8 cellular contexts compared by ENCODE assay signal in genomic region chr9:89576404-89576824, GRCh38. TPM values are rescaled to one million over a fixed set of nuclear protein-coding genes. Genes with fewer than 3 reads are reported as not detected.
DNase-seq lines count a peak whose midpoint lies in the region; ATAC-seq, FAIRE-seq and TF ChIP-seq lines count a peak whose summit lies in the region.

No MANE protein-coding gene starts in this region.

- no peaks in the 10 kb centered on the region for H3K4me1 ChIP-seq in right atrium auricular region
- H3K4me1 ChIP-seq in H1 (replicated peaks in 1 of 4; ENCODE audit: control insufficient read depth in 3 of 4, insufficient read depth in 4 of 4, low read length in 3 of 4), result no peaks in the 10 kb centered on the region
- no peaks in the 10 kb centered on the region for H3K4me1 ChIP-seq in ovary (ENCODE audit: insufficient read depth)

- H3K36me3 ChIP-seq in right atrium auricular region (no peaks in the 10 kb centered on the region), H1 (ENCODE audit: control insufficient read depth in 2 of 4, insufficient read depth in 4 of 4, low read length in 3 of 4) (no peaks in the 10 kb centered on the region), ovary (no peaks in the 10 kb centered on the region)

- H3K4me3 ChIP-seq in right atrium auricular region, result no peak overlapping the region
- no peak overlapping the region for H3K4me3 ChIP-seq in H1 (ENCODE audit: extremely low read depth in 1 of 4, insufficient read depth in 2 of 4, low read depth in 3 of 4, low read length in 4 of 4)
- no peak overlapping the region for H3K4me3 ChIP-seq in ovary

- no peak overlapping the region for H3K9ac ChIP-seq in H1 (replicated peaks in 1 of 4; ENCODE audit: extremely low read depth in 1 of 4, low read depth in 3 of 4, low read length in 3 of 4)

- TF ChIP-seq POLR2A in H1 (IDR thresholded peaks at IDR 0.05; ENCODE audit: control extremely low read depth in 1 of 2, low read depth in 2 of 2, low read length in 2 of 2) (no peak), ovary (IDR thresholded peaks at IDR 0.05) (no peak)

- H3K27ac Mint-ChIP-seq in stimulated activated memory B cell treated with anti-CD40 and anti-IgM and Interleukin-4, amounts not matched to agents 10 μg/mL and 1 μg/mL and 100 μg/mL, for 72 hours, result no peak overlapping the region

- no peak overlapping the region for H2BK5ac ChIP-seq in H1 (ENCODE audit: low read depth, low read length)

- H3K27ac ChIP-seq in right atrium auricular region, result no peak overlapping the region
- H3K27ac ChIP-seq in H1 (ENCODE audit: low read depth, low read length), result no peak overlapping the region
- no peak overlapping the region for H3K27ac ChIP-seq in ovary

- H3K9me3 ChIP-seq in right atrium auricular region (peaks cover 0 to 5% of the 10 kb centered on the region in 2 donors), H1 (ENCODE audit: insufficient read depth in 2 of 2, low read depth in 1 of 2, low read length in 1 of 2) (no peaks in the 10 kb centered on the region), ovary (no peaks in the 10 kb centered on the region)

- CTCF ChIA-PET in H1 (lab: Charles Lee; ENCODE audit: partially characterized antibody), result interaction anchor here (0.6 to 7.1 kb wide), 17 partner anchors 8 to 526 kb away, joined by 3 to 101 read pairs (median 5); no protein-coding TSS in a partner anchor

- no peaks in the 10 kb centered on the region for H3K36me3 Mint-ChIP-seq in stimulated activated memory B cell treated with anti-CD40 and anti-IgM and Interleukin-4, amounts not matched to agents 10 μg/mL and 1 μg/mL and 100 μg/mL, for 72 hours

- peaks cover 68% of the 10 kb centered on the region for H3K27me3 Mint-ChIP-seq in stimulated activated memory B cell treated with anti-CD40 and anti-IgM and Interleukin-4, amounts not matched to agents 10 μg/mL and 1 μg/mL and 100 μg/mL, for 72 hours

- H3K27me3 ChIP-seq in right atrium auricular region, result no peaks in the 10 kb centered on the region
- no peaks in the 10 kb centered on the region for H3K27me3 ChIP-seq in H1 (replicated peaks in 1 of 4; ENCODE audit: control insufficient read depth in 3 of 4, extremely low read depth in 1 of 4, insufficient read depth in 3 of 4, low read length in 3 of 4)
- H3K27me3 ChIP-seq in ovary, result no peaks in the 10 kb centered on the region

- no peak overlapping the region for H2AFZ ChIP-seq in H1 (ENCODE audit: low read length)

- H3K18ac ChIP-seq in H1 (ENCODE audit: extremely low read depth, low read length), result no peak overlapping the region

- H2BK120ac ChIP-seq in H1 (replicated peaks; ENCODE audit: low read depth, low read length), result no peak overlapping the region

- no peak overlapping the region for H2BK20ac ChIP-seq in H1 (ENCODE audit: low read length)

- H3K4me2 ChIP-seq in H1 (ENCODE audit: insufficient read depth in 1 of 2, low read depth in 2 of 2, low read length in 2 of 2), result no peak overlapping the region

- H3K79me2 ChIP-seq in H1 (ENCODE audit: control insufficient read depth in 1 of 2, insufficient read depth in 2 of 2, low read length in 2 of 2), result no peaks in the 10 kb centered on the region

- no peak overlapping the region for H4K8ac ChIP-seq in H1 (ENCODE audit: extremely low read depth, insufficient read depth, low read length)

- peaks cover 8% of the 10 kb centered on the region for H3K4me1 Mint-ChIP-seq in stimulated activated memory B cell treated with anti-CD40 and anti-IgM and Interleukin-4, amounts not matched to agents 10 μg/mL and 1 μg/mL and 100 μg/mL, for 72 hours

- H2AK5ac ChIP-seq in H1 (ENCODE audit: low read depth, low read length), result no peak overlapping the region

- H4K20me1 ChIP-seq in H1 (replicated peaks in 1 of 2; ENCODE audit: control insufficient read depth in 1 of 2, insufficient read depth in 2 of 2, low read length in 2 of 2), result peaks cover 0 to 2% of the 10 kb centered on the region in 2 experiments

- TF ChIP-seq CTCF in right atrium auricular region (IDR thresholded peaks at IDR 0.05) (peak; percentile 59 to 80), H1 (IDR thresholded peaks at IDR 0.05; ENCODE audit: control extremely low read depth in 1 of 3, insufficient read depth in 1 of 3, low read depth in 1 of 3, low read length in 3 of 3) (peak in 2 of 3 experiments; percentile 32 to 43; a peak in 2 of 4 replicates), ovary (IDR thresholded peaks at IDR 0.05) (peak; percentile 43 to 60 (median 44))

- no peaks in the 10 kb centered on the region for H3K23me2 ChIP-seq in H1 (ENCODE audit: low read depth, low read length)

- POLR2A ChIA-PET in H1 (lab: Charles Lee; ENCODE audit: partially characterized antibody), result no interaction called here

- no peak overlapping the region for H3K23ac ChIP-seq in H1 (ENCODE audit: insufficient read length)

- ATAC-seq in left cardiac atrium (no peak), GM21360 (IDR thresholded peaks at IDR 0.05; ENCODE audit: unreplicated experiment) (no peak), HG03432 (IDR thresholded peaks at IDR 0.05; ENCODE audit: unreplicated experiment) (no peak)
- ATAC-seq in stimulated activated memory B cell treated with anti-CD40 and anti-IgM and Interleukin-4, amounts not matched to agents 10 μg/mL and 1 μg/mL and 100 μg/mL, for 72 hours, result no peak

- no peak overlapping the region for H3K14ac ChIP-seq in H1 (ENCODE audit: insufficient read length)

- 64% methylated on average over 3 of the region's 3 CpGs; no CpG with 5 or more reads in 1 of the 2 experiments for WGBS in H1 (ENCODE audit: extremely low coverage in 1 of 2, insufficient coverage in 1 of 2, insufficient read length in 1 of 2, insufficient replicate concordance in 2 of 2, low coverage in 1 of 2, low lambda C conversion rate in 2 of 2, missing lambda C conversion rate in 1 of 2), 2 experiments
- WGBS in ovary, 3 donors, result 6 to 23% (median 13%) methylated on average over 3 of the region's 3 CpGs

- TF ChIP-seq EP300 in H1 (IDR thresholded peaks at IDR 0.05; ENCODE audit: borderline replicate concordance in 1 of 2, low read depth in 2 of 2, low read length in 2 of 2) (no peak), ovary (IDR thresholded peaks at IDR 0.05) (no peak)

- H3K9me3 Mint-ChIP-seq in stimulated activated memory B cell treated with anti-CD40 and anti-IgM and Interleukin-4, amounts not matched to agents 10 μg/mL and 1 μg/mL and 100 μg/mL, for 72 hours, result no peaks in the 10 kb centered on the region

- FAIRE-seq in H1 (lab: Jason Lieb, UNC), result peak; percentile 28

- no peak overlapping the region for H4K91ac ChIP-seq in H1 (replicated peaks; ENCODE audit: insufficient read length, low read length)

- H3K79me1 ChIP-seq in H1 (ENCODE audit: low read depth, low read length), result no peaks in the 10 kb centered on the region

- no peak overlapping the region for H4K5ac ChIP-seq in H1 (ENCODE audit: insufficient read length, low read depth, low read length)

- H3K56ac ChIP-seq in H1 (replicated peaks; ENCODE audit: insufficient read length, low read depth, low read length), result no peak overlapping the region

- H2BK12ac ChIP-seq in H1 (ENCODE audit: low read depth, low read length), result no peak overlapping the region

- intact Hi-C loops in left cardiac atrium (cut with DNase I) (no loop called here), ovary (cut with DNase I) (no loop called here)

- TF ChIP-seq RAD21 in H1 (IDR thresholded peaks at IDR 0.05 in 1 of 2, conservative IDR thresholded peaks at IDR 0.05 in 1 of 2; ENCODE audit: low read depth in 2 of 2, low read length in 2 of 2), result peak; percentile 56 to 65

- no peak overlapping the region for H3K4me3 Mint-ChIP-seq in stimulated activated memory B cell treated with anti-CD40 and anti-IgM and Interleukin-4, amounts not matched to agents 10 μg/mL and 1 μg/mL and 100 μg/mL, for 72 hours

- H3K4ac ChIP-seq in H1 (replicated peaks; ENCODE audit: insufficient read length, low read depth, low read length), result no peak overlapping the region

- H2BK15ac ChIP-seq in H1 (ENCODE audit: low read length), result no peak overlapping the region

- DNase-seq in right atrium auricular region (ENCODE audit: low spot score) (peak; percentile 21), left cardiac atrium (no peak), NCI-H748 (lab: John Stamatoyannopoulos, UW; ENCODE audit: unreplicated experiment) (peak; percentile 27), H1 (ENCODE audit: low read depth in 1 of 2, low spot score in 2 of 2) (no peak), ovary (no peak)

TF ChIP-seq in H1, 55 proteins besides CTCF, POLR2A, EP300 and RAD21 (continues in another document):
- TF ChIP-seq E2F6 (IDR thresholded peaks at IDR 0.05) (no peak), JUN (IDR thresholded peaks at IDR 0.05; ENCODE audit: low read depth, low read length) (no peak), HDAC6 (IDR thresholded peaks at IDR 0.05; ENCODE audit: low read depth, low read length) (no peak), GTF2F1 (IDR thresholded peaks at IDR 0.05; ENCODE audit: borderline replicate concordance, low read depth, low read length) (no peak), FOSL1 (IDR thresholded peaks at IDR 0.05; ENCODE audit: insufficient read depth, low read depth, low read length) (no peak), ZNF274 (IDR thresholded peaks at IDR 0.05; ENCODE audit: borderline replicate concordance, extremely low read depth, low read length) (no peak)

RNA-seq across cellular contexts. Expression of gene GADD45G, which starts 28.4 kb away (rescaled TPM):
- total RNA-seq in right atrium auricular region, result 100 to 1,000 TPM in 1 of 2 donors, 10 to 100 TPM in 1; 80.0 to 294 TPM
- total RNA-seq in left cardiac atrium, result 100 to 1,000 TPM; 107 to 128 TPM
- 7.0 and 9.2 TPM in 2 replicates for total RNA-seq in H1 (2021; fragmentation: NEBNext Ultra II Directional; extraction: Animal tissue kit (Norgen Biotek cat#: 25700))
- 11.4 and 20.7 TPM in 2 replicates for polyA plus RNA-seq in H1 (2011; rRNA removed)
- polyA plus RNA-seq in H1 (2011; cell fraction: cytosol; rRNA removed), result 9.8 TPM
- 16.9 TPM for polyA plus RNA-seq in H1 (2011; cell fraction: nucleus; rRNA removed)
- polyA plus RNA-seq in H1 (2012, experiment 1 of 2), result 5.2 to 17.2 TPM (median 11.3 TPM) in 4 replicates
- polyA plus RNA-seq in H1 (2012, experiment 2 of 2), result 4.4 TPM
- polyA plus RNA-seq in H1 (2013, experiment 1 of 2), result 7.4 TPM
- 5.6 TPM for polyA plus RNA-seq in H1 (2013, experiment 2 of 2)
- polyA minus RNA-seq in H1 (2011; rRNA and poly(A)+ RNA removed), result 1.5 and 2.4 TPM in 2 replicates
- 3.4 TPM for polyA minus RNA-seq in H1 (2011; cell fraction: cytosol; rRNA and poly(A)+ RNA removed)
- 9.3 TPM for polyA minus RNA-seq in H1 (2011; cell fraction: nucleus; rRNA and poly(A)+ RNA removed)
- total RNA-seq in ovary, result 100 to 1,000 TPM in 1 of 7 donors, 10 to 100 TPM in 6; 15.7 to 126 (median 23.2) TPM
- 10 to 100 TPM in 1 of 2 donors, under 1 TPM in 1; 0.60 to 59.0 TPM for polyA plus RNA-seq in ovary

Comparison
In these comparisons a context has a peak if more than half of its experiments do, and no peak if none do; other contexts are left out.
1. DNase-seq: peak in right atrium auricular region (single experiment) and NCI-H748 (single experiment); none in left cardiac atrium (single experiment), H1 (0 of 2) and ovary (0 of 5).
2. Peak in every context shown above with its lines, with median percentiles within 50 percentile points of each other: CTCF ChIP-seq.